13 cellular contexts compared by ENCODE assay signal in genomic region chr1:182206628-182207239, GRCh38.
A peak's percentile ranks its signal among the peaks of the same experiment; 100 is the strongest.
DNase-seq lines count a peak whose midpoint lies in the region; ATAC-seq and TF ChIP-seq lines count a peak whose summit lies in the region.
"Had no signal": no experiment of that assay in that cellular context is flagged by ENCODE, and none has a peak within 500 bp of the region (broad histone marks: within the 10 kb centered on the region; RNA-seq: fewer than 3 reads in every experiment).

No MANE protein-coding gene starts in this region.

- H3K9me3 ChIP-seq in left ventricle myocardium inferior (replicated peaks), result no peaks in the 10 kb centered on the region
- no peaks in the 10 kb centered on the region for H3K9me3 ChIP-seq in aorta (ENCODE audit: control insufficient read depth, low read length)
- H3K9me3 ChIP-seq in effector memory CD4-positive, alpha-beta T cell (ENCODE audit: control insufficient read depth, low read length), result no peaks in the 10 kb centered on the region
- H3K9me3 ChIP-seq: right lobe of liver had no signal

- intact Hi-C loops in left ventricle myocardium inferior (cut with micrococcal nuclease), result no loop called here
- intact Hi-C loops in aorta (cut with DNase I), result no loop called here

- no peaks in the 10 kb centered on the region for H3K9me3 Mint-ChIP-seq in activated naive CD4-positive, alpha-beta T cell treated with anti-CD3 and anti-CD28 coated beads, Interleukin-2, amount 10 ng/mL, durations not matched to agents 7 days and 5 days

- peaks cover 26% of the 10 kb centered on the region for H3K4me1 ChIP-seq in left ventricle myocardium inferior
- peaks cover 0 to 2% of the 10 kb centered on the region in 2 donors for H3K4me1 ChIP-seq in aorta (ENCODE audit: control insufficient read depth in 1 of 2, insufficient read depth in 2 of 2, low read length in 2 of 2)
- H3K4me1 ChIP-seq in effector memory CD4-positive, alpha-beta T cell (ENCODE audit: control insufficient read depth, insufficient read depth, low read length, poor library complexity, severe bottlenecking), result no peaks in the 10 kb centered on the region

- H3K4me1 Mint-ChIP-seq in activated naive CD4-positive, alpha-beta T cell treated with anti-CD3 and anti-CD28 coated beads, Interleukin-2, amount 10 ng/mL, durations not matched to agents 7 days and 5 days, result peaks cover 7% of the 10 kb centered on the region

- H3K4me3 ChIP-seq in left ventricle myocardium inferior (no peak overlapping the region), aorta (ENCODE audit: low read length in 2 of 2) (no peak overlapping the region)
- H3K4me3 ChIP-seq in effector memory CD4-positive, alpha-beta T cell (ENCODE audit: insufficient read depth, low read depth, low read length, poor library complexity, severe bottlenecking), result no peak overlapping the region
- H3K4me3 ChIP-seq: GM12878, right lobe of liver had no signal

- H3K27me3 ChIP-seq in left ventricle myocardium inferior (ENCODE audit: low read depth) (no peaks in the 10 kb centered on the region), aorta (ENCODE audit: control insufficient read depth in 1 of 2, insufficient read depth in 2 of 2, low read length in 1 of 2) (no peaks in the 10 kb centered on the region)
- no peaks in the 10 kb centered on the region for H3K27me3 ChIP-seq in effector memory CD4-positive, alpha-beta T cell (replicated peaks; ENCODE audit: control insufficient read depth, insufficient read depth, low read length, poor library complexity, severe bottlenecking)
- H3K27me3 ChIP-seq: brain microvascular endothelial cell, right lobe of liver had no signal

- H3K36me3 ChIP-seq in left ventricle myocardium inferior (no peaks in the 10 kb centered on the region), aorta (ENCODE audit: control insufficient read depth in 1 of 2, insufficient read depth in 2 of 2, low read length in 1 of 2) (no peaks in the 10 kb centered on the region)
- no peaks in the 10 kb centered on the region for H3K36me3 ChIP-seq in effector memory CD4-positive, alpha-beta T cell (ENCODE audit: control insufficient read depth, insufficient read depth, low read length)
- H3K36me3 ChIP-seq: brain microvascular endothelial cell, right lobe of liver had no signal

- no peaks in the 10 kb centered on the region for H3K36me3 Mint-ChIP-seq in activated naive CD4-positive, alpha-beta T cell treated with anti-CD3 and anti-CD28 coated beads, Interleukin-2, amount 10 ng/mL, durations not matched to agents 7 days and 5 days

- H3K4me3 Mint-ChIP-seq in activated naive CD4-positive, alpha-beta T cell treated with anti-CD3 and anti-CD28 coated beads, Interleukin-2, amount 10 ng/mL, durations not matched to agents 7 days and 5 days, result no peak overlapping the region

- peaks cover 3% of the 10 kb centered on the region for H3K27me3 Mint-ChIP-seq in activated naive CD4-positive, alpha-beta T cell treated with anti-CD3 and anti-CD28 coated beads, Interleukin-2, amount 10 ng/mL, durations not matched to agents 7 days and 5 days

- H3K27ac ChIP-seq in left ventricle myocardium inferior (replicated peaks) (peak overlapping the region; percentile 79), aorta (ENCODE audit: low read depth in 1 of 2, low read length in 2 of 2) (peak overlapping the region in 1 of 2 donors; percentile 43)
- H3K27ac ChIP-seq in effector memory CD4-positive, alpha-beta T cell (ENCODE audit: insufficient read depth, low read length, poor library complexity, severe bottlenecking), result no peak overlapping the region
- H3K27ac ChIP-seq: brain microvascular endothelial cell, right lobe of liver, RWPE1 had no signal

- DNase-seq in activated naive CD4-positive, alpha-beta T cell treated with anti-CD3 and anti-CD28 coated beads, Interleukin-2, amount 10 ng/mL, durations not matched to agents 7 days and 5 days, result no peak
- no peak for DNase-seq in activated naive CD4-positive, alpha-beta T cell treated with Interleukin-2 at 50 U/mL for 16 hours
- peak; percentile 69 for DNase-seq in left ventricle myocardium inferior
- DNase-seq in pons (ENCODE audit: low spot score), result peak; percentile 19
- peak; percentile 58 to 75 for DNase-seq in aorta
- DNase-seq in effector memory CD4-positive, alpha-beta T cell, result no peak
- DNase-seq: brain microvascular endothelial cell, erythroblast, right lobe of liver had no signal

- H3K27ac Mint-ChIP-seq in activated naive CD4-positive, alpha-beta T cell treated with anti-CD3 and anti-CD28 coated beads, Interleukin-2, amount 10 ng/mL, durations not matched to agents 7 days and 5 days, result peak overlapping the region; percentile 61

- no peak for TF ChIP-seq CTCF in left ventricle myocardium inferior (IDR thresholded peaks at IDR 0.05; ENCODE audit: borderline replicate concordance)

- WGBS in aorta, 2 donors, result 5 to 12% methylated on average over 4 of the region's 4 CpGs

- ATAC-seq in aorta (ENCODE audit: low FRiP score) (peak; percentile 89), GM18520 (IDR thresholded peaks at IDR 0.05; ENCODE audit: unreplicated experiment) (no peak), GM18858 (IDR thresholded peaks at IDR 0.05; ENCODE audit: unreplicated experiment) (no peak)
- ATAC-seq: GM12878 had no signal

- CTCF ChIA-PET in activated naive CD4-positive, alpha-beta T cell treated with anti-CD3 and anti-CD28 coated beads, Interleukin-2, amount 10 ng/mL, durations not matched to agents 7 days and 5 days (lab: Charles Lee), result no interaction called here

Comparison
In these comparisons a context has a peak if more than half of its experiments do, and no peak if none do; other contexts are left out.
1. DNase-seq: peak in left ventricle myocardium inferior (single experiment), pons (single experiment) and aorta (2 of 2); none in activated naive CD4-positive, alpha-beta T cell treated with anti-CD3 and anti-CD28 coated beads, Interleukin-2, amount 10 ng/mL, durations not matched to agents 7 days and 5 days (single experiment), activated naive CD4-positive, alpha-beta T cell treated with Interleukin-2 at 50 U/mL for 16 hours (single experiment) and effector memory CD4-positive, alpha-beta T cell (0 of 3).